Comparison of ENCODE assay signal across 25 cellular contexts in genomic region chr11:120698918-120699317, GRCh38.
"Had no signal": no experiment of that assay in that cellular context is flagged by ENCODE, and none has a peak within 500 bp of the region (broad histone marks: within the 10 kb centered on the region; RNA-seq: fewer than 3 reads in every experiment).

No MANE protein-coding gene starts in this region.

- ATAC-seq: activated CD4-positive, alpha-beta T cell treated with anti-CD3 and anti-CD28 coated beads for 36 hours; activated naive CD4-positive, alpha-beta T cell treated with anti-CD3 and anti-CD28 coated beads, Interleukin-2, amount 50 U/mL, for 72 hours; activated T-helper 17 cell treated with anti-CD3 and anti-CD28 coated beads, Interleukin-2, amount 50 U/mL, for 72 hours; left lobe of liver; lower lobe of right lung; mucosa of descending colon; sciatic nerve; stimulated activated effector memory CD8-positive, alpha-beta T cell treated with anti-CD3 and anti-CD28 coated beads, Interleukin-12 subunit alpha, Interleukin-12 subunit beta, amount 100 ng/mL, for 72 hours had no signal

- H3K27me3 ChIP-seq: stomach, suprapubic skin, tibial nerve had no signal

- H3K36me3 ChIP-seq: lower lobe of right lung, stomach, suprapubic skin, tibial nerve had no signal

- H3K27ac ChIP-seq: lower lobe of right lung, stomach, suprapubic skin, tibial nerve had no signal

- H3K4me1 ChIP-seq: lower lobe of right lung, stomach, suprapubic skin, tibial nerve had no signal

- H3K9me3 ChIP-seq: lower lobe of right lung, mucosa of descending colon, stomach, suprapubic skin, tibial nerve had no signal

- H3K4me3 ChIP-seq: lower lobe of right lung, mucosa of descending colon, stomach, suprapubic skin, tibial nerve had no signal

- DNase-seq: activated B cell treated with CpG ODN at 0.5 μM for 24 hours; activated CD4-positive, alpha-beta T cell treated with anti-CD3 and anti-CD28 coated beads for 36 hours; activated CD4-positive, alpha-beta T cell treated with anti-CD3 and anti-CD28 coated beads, Interleukin-2, amount 50 U/mL, for 4 hours; activated CD8-positive, alpha-beta memory T cell treated with anti-CD3 and anti-CD28 coated beads for 24 hours; activated CD8-positive, alpha-beta memory T cell treated with anti-CD3 and anti-CD28 coated beads, Interleukin-2, amount 50 U/mL, for 4 hours; activated T-cell treated with anti-CD3 and anti-CD28 coated beads, Interleukin-2, amount 50 U/mL, for 24 hours; aorta; effector CD4-positive, alpha-beta T cell; erythroblast; foreskin fibroblast; lower lobe of right lung; mesendoderm; mucosa of descending colon; naive B cell; posterior cingulate gyrus; small intestine; stimulated activated CD4-positive, alpha-beta T cell treated with anti-CD3 and anti-CD28 coated beads, Interleukin-2, amount 100 ng/mL, for 24 hours; stomach had no signal
